In genomic region chr18:23191952-23192662, GRCh38 we compare ENCODE assay signal across 1 cellular context.
TF ChIP-seq lines count a peak whose summit lies in the region.

No MANE protein-coding gene starts in this region.

TF ChIP-seq in HEK293, 187 proteins besides CTCF, POLR2A, EP300 and RAD21 (continued from another document):
- TF ChIP-seq ZNF398 (tag by site-specific recombination; IDR thresholded peaks at IDR 0.05) (peak; percentile 69), ZFP41 (tag by site-specific recombination; IDR thresholded peaks at IDR 0.05; ENCODE audit: borderline replicate concordance) (no peak), ZBTB10 (tag by site-specific recombination; IDR thresholded peaks at IDR 0.05) (no peak), SCRT1 (tag by site-specific recombination; IDR thresholded peaks at IDR 0.05; ENCODE audit: borderline replicate concordance) (peak; percentile 38; the same call in 1 of the 2 replicates), SALL2 (tag by site-specific recombination; IDR thresholded peaks at IDR 0.05; ENCODE audit: borderline replicate concordance) (no peak), ZBTB21 (tag by site-specific recombination; IDR thresholded peaks at IDR 0.05) (no peak), MYNN (tag by site-specific recombination; IDR thresholded peaks at IDR 0.05; ENCODE audit: borderline replicate concordance) (no peak), ZNF791 (tag by site-specific recombination; IDR thresholded peaks at IDR 0.05) (no peak), ZBTB8A (tag by site-specific recombination; IDR thresholded peaks at IDR 0.05) (peak; percentile 24; the same call in 1 of the 2 replicates), ZFHX2 (tag by site-specific recombination; conservative IDR thresholded peaks at IDR 0.05) (0 out of 2 replicates have a peak, but pooled peaks have one; percentile 18), ZBTB17 (tag by site-specific recombination; IDR thresholded peaks at IDR 0.05) (peak; percentile 77), ZSCAN30 (tag by site-specific recombination; IDR thresholded peaks at IDR 0.05) (0 out of 2 replicates have a peak, but pooled peaks have one; percentile 24), ZNF48 (tag by site-specific recombination; IDR thresholded peaks at IDR 0.05) (no peak), ZNF513 (tag by site-specific recombination; IDR thresholded peaks at IDR 0.05) (0 out of 2 replicates have a peak, but pooled peaks have one; percentile 9), ZNF501 (tag by site-specific recombination; IDR thresholded peaks at IDR 0.05) (no peak), BCL11B (tag by site-specific recombination; IDR thresholded peaks at IDR 0.05; ENCODE audit: low read depth) (no peak), OSR2 (tag by site-specific recombination; IDR thresholded peaks at IDR 0.05) (peak; percentile 86)
- TF ChIP-seq, protein P1, sequence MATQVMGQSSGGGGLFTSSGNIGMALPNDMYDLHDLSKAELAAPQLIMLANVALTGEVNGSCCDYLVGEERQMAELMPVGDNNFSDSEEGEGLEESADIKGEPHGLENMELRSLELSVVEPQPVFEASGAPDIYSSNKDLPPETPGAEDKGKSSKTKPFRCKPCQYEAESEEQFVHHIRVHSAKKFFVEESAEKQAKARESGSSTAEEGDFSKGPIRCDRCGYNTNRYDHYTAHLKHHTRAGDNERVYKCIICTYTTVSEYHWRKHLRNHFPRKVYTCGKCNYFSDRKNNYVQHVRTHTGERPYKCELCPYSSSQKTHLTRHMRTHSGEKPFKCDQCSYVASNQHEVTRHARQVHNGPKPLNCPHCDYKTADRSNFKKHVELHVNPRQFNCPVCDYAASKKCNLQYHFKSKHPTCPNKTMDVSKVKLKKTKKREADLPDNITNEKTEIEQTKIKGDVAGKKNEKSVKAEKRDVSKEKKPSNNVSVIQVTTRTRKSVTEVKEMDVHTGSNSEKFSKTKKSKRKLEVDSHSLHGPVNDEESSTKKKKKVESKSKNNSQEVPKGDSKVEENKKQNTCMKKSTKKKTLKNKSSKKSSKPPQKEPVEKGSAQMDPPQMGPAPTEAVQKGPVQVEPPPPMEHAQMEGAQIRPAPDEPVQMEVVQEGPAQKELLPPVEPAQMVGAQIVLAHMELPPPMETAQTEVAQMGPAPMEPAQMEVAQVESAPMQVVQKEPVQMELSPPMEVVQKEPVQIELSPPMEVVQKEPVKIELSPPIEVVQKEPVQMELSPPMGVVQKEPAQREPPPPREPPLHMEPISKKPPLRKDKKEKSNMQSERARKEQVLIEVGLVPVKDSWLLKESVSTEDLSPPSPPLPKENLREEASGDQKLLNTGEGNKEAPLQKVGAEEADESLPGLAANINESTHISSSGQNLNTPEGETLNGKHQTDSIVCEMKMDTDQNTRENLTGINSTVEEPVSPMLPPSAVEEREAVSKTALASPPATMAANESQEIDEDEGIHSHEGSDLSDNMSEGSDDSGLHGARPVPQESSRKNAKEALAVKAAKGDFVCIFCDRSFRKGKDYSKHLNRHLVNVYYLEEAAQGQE (tag by site-specific recombination; IDR thresholded peaks at IDR 0.05) = no peak
